8 cellular contexts compared by ENCODE assay signal in the genomic region with DNA sequence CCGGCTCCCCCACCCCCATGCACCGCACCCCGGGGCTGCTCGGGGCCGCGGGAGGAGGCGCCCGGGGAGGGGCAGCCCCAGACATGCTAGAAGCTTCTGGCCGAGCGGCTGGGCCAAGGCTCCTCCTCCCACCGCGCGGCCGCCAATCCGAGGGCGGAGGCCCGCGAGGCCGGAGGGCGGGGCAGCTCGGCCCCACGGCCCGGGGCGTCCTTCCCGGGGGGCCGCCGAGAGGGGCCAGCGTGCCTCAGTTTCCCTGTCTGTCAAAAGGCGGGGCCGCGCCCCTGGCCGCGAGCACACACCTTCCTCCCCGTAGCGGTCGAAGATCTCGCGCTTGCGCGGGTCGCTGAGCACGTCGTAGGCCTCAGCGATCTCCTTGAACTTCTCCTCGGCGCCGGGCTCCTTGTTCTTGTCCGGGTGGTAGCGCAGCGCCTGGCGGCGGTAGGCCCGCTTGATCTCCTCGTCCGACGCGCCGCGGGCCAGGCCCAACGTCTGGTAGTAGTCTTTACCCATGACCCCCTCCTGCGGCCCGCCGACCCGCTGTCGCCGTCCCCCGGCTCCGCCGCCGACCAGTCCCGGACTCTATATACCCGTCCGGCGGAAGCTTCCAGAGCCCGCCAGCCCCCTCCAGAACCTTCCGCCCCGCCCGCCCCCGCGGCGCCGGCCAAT. TPM values are rescaled to one million over a fixed set of nuclear protein-coding genes. Genes with fewer than 3 reads are reported as not detected.
DNase-seq lines count a peak whose midpoint lies in the region; ATAC-seq, FAIRE-seq and TF ChIP-seq lines count a peak whose summit lies in the region.

A gene (minus strand): TSS at position 558 of the 666 bp plus-strand sequence. CDS start 48 bp downstream, at position 510.

- peaks cover 71 to 73% (median 72%) of the 10 kb centered on the region in 3 donors for H3K4me1 Mint-ChIP-seq in CD8-positive, alpha-beta memory T cell
- H3K4me1 Mint-ChIP-seq in activated naive CD4-positive, alpha-beta T cell treated with anti-CD3 and anti-CD28 coated beads for 36 hours (ENCODE audit: low read depth) = peaks cover 63% of the 10 kb centered on the region
- peaks cover 37% of the 10 kb centered on the region for H3K4me1 Mint-ChIP-seq in type B pancreatic cell (ENCODE audit: unreplicated experiment)

- POLR2A ChIA-PET in CD8-positive, alpha-beta memory T cell (lab: Charles Lee) = interaction anchor here (0.6 to 9.7 kb wide), 17 partner anchors 7 to 725 kb away, joined by 3 to 175 read pairs (median 5); a partner anchor contains a TSS

- peaks cover 0 to 13% of the 10 kb centered on the region in 2 donors for H3K27me3 Mint-ChIP-seq in CD8-positive, alpha-beta memory T cell
- no peaks in the 10 kb centered on the region for H3K27me3 Mint-ChIP-seq in activated naive CD4-positive, alpha-beta T cell treated with anti-CD3 and anti-CD28 coated beads for 36 hours (ENCODE audit: low read depth)
- H3K27me3 Mint-ChIP-seq in type B pancreatic cell = no peaks in the 10 kb centered on the region

- H2BK5ac ChIP-seq in neuronal stem cell (ENCODE audit: low read length) = peak within 1 kb of the TSS; percentile 67

- peak within 1 kb of the TSS; percentile 98 for H3K18ac ChIP-seq in neuronal stem cell (ENCODE audit: low read length)

- peak within 1 kb of the TSS; percentile 95 for H2AK5ac ChIP-seq in neuronal stem cell (ENCODE audit: low read depth, low read length)

- no peak for FAIRE-seq in GM19239 (lab: Jason Lieb, UNC)

- no peaks in the 10 kb centered on the region for H3K9me3 Mint-ChIP-seq in CD8-positive, alpha-beta memory T cell
- H3K9me3 Mint-ChIP-seq in activated naive CD4-positive, alpha-beta T cell treated with anti-CD3 and anti-CD28 coated beads for 36 hours = no peaks in the 10 kb centered on the region
- H3K9me3 Mint-ChIP-seq in type B pancreatic cell = no peaks in the 10 kb centered on the region

- ATAC-seq in HG03354 (IDR thresholded peaks at IDR 0.05; ENCODE audit: poor library complexity, severe bottlenecking, unreplicated experiment) = peak; percentile 61

- H2AFZ ChIP-seq in neuronal stem cell (ENCODE audit: low read length) = peak within 1 kb of the TSS; percentile 83

- peak within 1 kb of the TSS; percentile 5 for H2BK12ac ChIP-seq in neuronal stem cell (ENCODE audit: low read length)

- H4K8ac ChIP-seq in neuronal stem cell (ENCODE audit: low read depth, low read length) = no peak within 1 kb of the TSS

- intact Hi-C loops in activated naive CD4-positive, alpha-beta T cell treated with anti-CD3 and anti-CD28 coated beads for 36 hours (cut with micrococcal nuclease) = loop anchor here (1.0 to 5.0 kb wide), 6 partner anchors 11 to 381 kb away; a partner anchor contains a TSS

- H3K4ac ChIP-seq in neuronal stem cell (ENCODE audit: low read length) = peak within 1 kb of the TSS; percentile 4

- peak within 1 kb of the TSS; percentile 94 to 98 (median 96) for H3K4me3 Mint-ChIP-seq in CD8-positive, alpha-beta memory T cell
- peak within 1 kb of the TSS; percentile 89 for H3K4me3 Mint-ChIP-seq in activated naive CD4-positive, alpha-beta T cell treated with anti-CD3 and anti-CD28 coated beads for 36 hours
- peak within 1 kb of the TSS; percentile 94 for H3K4me3 Mint-ChIP-seq in type B pancreatic cell

- peaks cover 80% of the 10 kb centered on the region for H3K4me1 ChIP-seq in CD8-positive, alpha-beta memory T cell (ENCODE audit: insufficient read depth, low read length)
- H3K4me1 ChIP-seq in neuronal stem cell (ENCODE audit: control insufficient read depth in 2 of 2, insufficient read depth in 1 of 2, low read depth in 1 of 2, low read length in 2 of 2) = peaks cover 10 to 13% of the 10 kb centered on the region in 2 donors

- no peaks in the 10 kb centered on the region for H3K27me3 ChIP-seq in CD8-positive, alpha-beta memory T cell (ENCODE audit: insufficient read depth, low read length, poor library complexity, severe bottlenecking)
- no peaks in the 10 kb centered on the region for H3K27me3 ChIP-seq in neuronal stem cell (ENCODE audit: control insufficient read depth in 3 of 3, insufficient read depth in 3 of 3, low read depth in 1 of 3, low read length in 3 of 3)

- no peak within 1 kb of the TSS for H2BK15ac ChIP-seq in neuronal stem cell (ENCODE audit: low read length)

- WGBS in neuronal stem cell (ENCODE audit: extremely low coverage in 2 of 2, insufficient read length in 2 of 2, insufficient replicate concordance in 1 of 2), 2 donors = no CpG with 5 or more reads among the region's 82 CpGs

- peak within 1 kb of the TSS; percentile 96 to 99 (median 97) for H3K27ac Mint-ChIP-seq in CD8-positive, alpha-beta memory T cell
- H3K27ac Mint-ChIP-seq in activated naive CD4-positive, alpha-beta T cell treated with anti-CD3 and anti-CD28 coated beads for 36 hours = peak within 1 kb of the TSS; percentile 92
- peak within 1 kb of the TSS; percentile 96 for H3K27ac Mint-ChIP-seq in type B pancreatic cell

- no peak within 1 kb of the TSS for H4K91ac ChIP-seq in neuronal stem cell (ENCODE audit: low read depth, low read length, poor library complexity)

- CTCF ChIA-PET in CD8-positive, alpha-beta memory T cell (lab: Charles Lee) = interaction anchor here (1.1 to 6.2 kb wide), 7 partner anchors 11 to 53 kb away, joined by 3 to 65 read pairs (median 5); a partner anchor contains a TSS
- CTCF ChIA-PET in activated naive CD4-positive, alpha-beta T cell treated with anti-CD3 and anti-CD28 coated beads for 36 hours (lab: Charles Lee) = interaction anchor here (0.6 to 1.7 kb wide), 4 partner anchors 11 to 39 kb away, joined by 3 to 6 read pairs (median 4); no protein-coding TSS in a partner anchor

- DNase-seq in CD8-positive, alpha-beta memory T cell = peak; percentile 55 to 77 (median 70)
- DNase-seq in GM19239 (ENCODE audit: insufficient read length, low spot score) = peak; percentile 88
- DNase-seq in activated naive CD4-positive, alpha-beta T cell treated with anti-CD3 and anti-CD28 coated beads for 36 hours = peak; percentile 70
- DNase-seq in germinal center (ENCODE audit: low spot score) = peak; percentile 86
- no peak for DNase-seq in neuronal stem cell (ENCODE audit: low spot score)
- peak; percentile 80 for DNase-seq in type B pancreatic cell (ENCODE audit: extremely low spot score, unreplicated experiment)

- TF ChIP-seq CTCF in type B pancreatic cell (conservative IDR thresholded peaks at IDR 0.05) = no peak

- no peak within 1 kb of the TSS for H2BK120ac ChIP-seq in neuronal stem cell (ENCODE audit: low read depth, low read length)

- H3K36me3 ChIP-seq in CD8-positive, alpha-beta memory T cell (ENCODE audit: insufficient read depth, low read length) = peaks cover 35% of the 10 kb centered on the region
- peaks cover 22 to 43% of the 10 kb centered on the region in 2 donors for H3K36me3 ChIP-seq in neuronal stem cell (replicated peaks in 1 of 2; ENCODE audit: control insufficient read depth in 2 of 2, insufficient read depth in 2 of 2, low read length in 2 of 2)

- H3K4me2 ChIP-seq in neuronal stem cell (ENCODE audit: insufficient read depth, low read length, poor library complexity, severe bottlenecking) = peak within 1 kb of the TSS; percentile 64

- peaks cover 5% of the 10 kb centered on the region for H3K79me1 ChIP-seq in neuronal stem cell (ENCODE audit: low read depth, low read length)

- H3K27ac ChIP-seq in CD8-positive, alpha-beta memory T cell (ENCODE audit: low read depth, low read length) = peak within 1 kb of the TSS; percentile 98
- peak within 1 kb of the TSS; percentile 74 for H3K27ac ChIP-seq in neuronal stem cell (replicated peaks; ENCODE audit: low read length)

- no peak within 1 kb of the TSS for H3K14ac ChIP-seq in neuronal stem cell (ENCODE audit: low read length)

- peak within 1 kb of the TSS; percentile 98 for H3K4me3 ChIP-seq in CD8-positive, alpha-beta memory T cell (ENCODE audit: low read length)
- peak within 1 kb of the TSS; percentile 87 to 98 for H3K4me3 ChIP-seq in neuronal stem cell (ENCODE audit: low read length in 2 of 2)

- H3K9me3 ChIP-seq in CD8-positive, alpha-beta memory T cell (ENCODE audit: low read length) = no peaks in the 10 kb centered on the region
- no peaks in the 10 kb centered on the region for H3K9me3 ChIP-seq in neuronal stem cell (replicated peaks in 1 of 2; ENCODE audit: control insufficient read depth in 2 of 2, insufficient read depth in 1 of 2, low read depth in 1 of 2, low read length in 2 of 2)

- H3K36me3 Mint-ChIP-seq in CD8-positive, alpha-beta memory T cell = peaks cover 17 to 50% (median 25%) of the 10 kb centered on the region in 3 donors
- H3K36me3 Mint-ChIP-seq in activated naive CD4-positive, alpha-beta T cell treated with anti-CD3 and anti-CD28 coated beads for 36 hours (ENCODE audit: low read depth) = peaks cover 36% of the 10 kb centered on the region
- peaks cover 24% of the 10 kb centered on the region for H3K36me3 Mint-ChIP-seq in type B pancreatic cell

- H3K23ac ChIP-seq in neuronal stem cell (ENCODE audit: low read depth, low read length, poor library complexity) = peak within 1 kb of the TSS; percentile 100

- peak within 1 kb of the TSS; percentile 97 for H3K9ac ChIP-seq in neuronal stem cell (ENCODE audit: low read depth, low read length, poor library complexity)

TF ChIP-seq in PFSK-1, 5 proteins besides CTCF, POLR2A, EP300 and RAD21 (continues in another document):
- TF ChIP-seq POLR2AphosphoS5 (IDR thresholded peaks at IDR 0.05; ENCODE audit: low read depth, low read length) (peak; percentile 95), SIN3A (IDR thresholded peaks at IDR 0.05; ENCODE audit: borderline replicate concordance, insufficient read depth, low read length) (peak; percentile 90; the same call in 1 of the 2 replicates)

RNA-seq across cellular contexts. Expression of the gene that starts here (rescaled TPM):
- 100 to 1,000 TPM in 1 of 2 experiments, 10 to 100 TPM in 1; 98.6 to 103 TPM for total RNA-seq in CD8-positive, alpha-beta memory T cell
- 385 TPM for polyA plus RNA-seq in CD8-positive, alpha-beta memory T cell
- polyA plus RNA-seq in PFSK-1 (2012; ENCODE audit: insufficient read length, low read depth) = 98.2 TPM
- total RNA-seq in activated naive CD4-positive, alpha-beta T cell treated with anti-CD3 and anti-CD28 coated beads for 36 hours = 10 to 100 TPM; 48.1 to 49.5 TPM
- polyA plus RNA-seq in neuronal stem cell (2013, experiment 1 of 2) = 49.6 TPM
- polyA plus RNA-seq in neuronal stem cell (2013, experiment 2 of 2) = 49.2 TPM
- total RNA-seq in type B pancreatic cell (ENCODE audit: low replicate concordance) = 142 and 277 TPM in 2 replicates
